In genomic region chr2:99708231-99708630, GRCh38 we compare ENCODE assay signal across 1 cellular context.
A peak's percentile ranks its signal among the peaks of the same experiment; 100 is the strongest.
TF ChIP-seq lines count a peak whose summit lies in the region.

No MANE protein-coding gene starts in this region.

TF ChIP-seq in HepG2, 621 proteins besides CTCF, POLR2A, EP300 and RAD21 (continued from another document):
- TF ChIP-seq PRDM15 (CRISPR knock-in tag; IDR thresholded peaks at IDR 0.05) (peak; percentile 69), HNRNPH1 (optimal IDR thresholded peaks at IDR 0.05; ENCODE audit: low read depth, low read length) (no peak)
